ENCODE assay signal across 11 cellular contexts in genomic region chr15:35624881-35625280, GRCh38.
DNase-seq lines count a peak whose midpoint lies in the region; ATAC-seq lines count a peak whose summit lies in the region.
"Had no signal": no experiment of that assay in that cellular context is flagged by ENCODE, and none has a peak within 500 bp of the region (broad histone marks: within the 10 kb centered on the region; RNA-seq: fewer than 3 reads in every experiment).

No MANE protein-coding gene starts in this region.

- no peak overlapping the region for H3K4me3 ChIP-seq in skeletal muscle satellite cell (ENCODE audit: low read length)
- H3K4me3 ChIP-seq: skin epidermis had no signal

- DNase-seq in GM03348 (ENCODE audit: low spot score), result peak; percentile 79
- peak; percentile 97 for DNase-seq in amniotic epithelial cell (ENCODE audit: low read depth)
- no peak for DNase-seq in left ventricle myocardium superior
- DNase-seq in NCI-H1048 (lab: John Stamatoyannopoulos, UW), result no peak
- no peak for DNase-seq in activated CD4-positive, alpha-beta T cell treated with anti-CD3 and anti-CD28 coated beads for 4 hours
- no peak for DNase-seq in iPS-NIHi11 (ENCODE audit: low spot score)
- DNase-seq: left colon, NCI-H82 had no signal

- peaks cover 17% of the 10 kb centered on the region for H3K4me1 ChIP-seq in skeletal muscle satellite cell (ENCODE audit: control insufficient read depth, insufficient read depth, low read length)

- H3K36me3 ChIP-seq in skeletal muscle satellite cell (ENCODE audit: insufficient read depth, low read length), result no peaks in the 10 kb centered on the region

- no peak overlapping the region for H3K9ac ChIP-seq in skeletal muscle satellite cell (ENCODE audit: low read depth, low read length)

- no peaks in the 10 kb centered on the region for H3K9me3 ChIP-seq in skeletal muscle satellite cell (replicated peaks; ENCODE audit: low read length)

- H3K4me2 ChIP-seq in skeletal muscle satellite cell (ENCODE audit: low read length), result peak overlapping the region; percentile 37

- ATAC-seq in left ventricle myocardium superior (peak; percentile 68), GM18909 (IDR thresholded peaks at IDR 0.05; ENCODE audit: poor library complexity, unreplicated experiment) (no peak)
- ATAC-seq: left colon had no signal

- H3K27me3 ChIP-seq in skeletal muscle satellite cell (ENCODE audit: control insufficient read depth, insufficient read depth, low read length), result no peaks in the 10 kb centered on the region

- intact Hi-C loops in left ventricle myocardium superior (cut with micrococcal nuclease), result no loop called here

Comparison
In these comparisons a context has a peak if more than half of its experiments do, and no peak if none do; other contexts are left out.
1. DNase-seq: peak in GM03348 (single experiment) and amniotic epithelial cell (single experiment); none in left ventricle myocardium superior (single experiment), NCI-H1048 (single experiment), activated CD4-positive, alpha-beta T cell treated with anti-CD3 and anti-CD28 coated beads for 4 hours (0 of 2) and iPS-NIHi11 (single experiment).